ENCODE assay signal across 8 cellular contexts in genomic region chr5:77168187-77168883, GRCh38. TPM values are rescaled to one million over a fixed set of nuclear protein-coding genes. Genes with fewer than 3 reads are reported as not detected.
DNase-seq lines count a peak whose midpoint lies in the region; ATAC-seq and TF ChIP-seq lines count a peak whose summit lies in the region.

No MANE protein-coding gene starts in this region.

- DNase-seq in HFFc6 (peak; percentile 53), adrenal gland (peak; percentile 60 to 85 (median 77)), hepatic stellate cell (ENCODE audit: low spot score) (peak; percentile 26), stomach (peak; percentile 80), NCI-H1417 treated with DMSO at 0.1 percent for 48 hours (lab: John Stamatoyannopoulos, UW) (no peak)

- H3K27ac Mint-ChIP-seq in HFFc6: peak overlapping the region; percentile 90

- no peak for TF ChIP-seq EP300 in stomach (IDR thresholded peaks at IDR 0.05)

- H3K4me1 ChIP-seq in adrenal gland (replicated peaks in 1 of 2): peaks cover 0 to 12% of the 10 kb centered on the region in 2 donors
- H3K4me1 ChIP-seq in stomach: peaks cover 9 to 25% (median 18%) of the 10 kb centered on the region in 4 donors

- WGBS in adrenal gland, 4 donors: 35 to 44% (median 41%) methylated on average over 6 to 9 of the region's 9 CpGs
- WGBS in stomach, 5 donors: 25 to 39% (median 30%) methylated on average over 9 of the region's 9 CpGs

- no peak overlapping the region for H3K4me3 ChIP-seq in adrenal gland
- no peak overlapping the region for H3K4me3 ChIP-seq in stomach

- H3K36me3 Mint-ChIP-seq in HFFc6 (ENCODE audit: low read depth): no peaks in the 10 kb centered on the region

- intact Hi-C loops in adrenal gland (cut with DNase I) (no loop called here), stomach (cut with DNase I; ENCODE audit: low total_unique reads) (no loop called here)

- H3K27ac ChIP-seq in adrenal gland: peak overlapping the region in 2 of 5 donors; percentile 49 to 67
- peak overlapping the region in 3 of 5 donors; percentile 5 to 62 (median 50) for H3K27ac ChIP-seq in stomach

- no peaks in the 10 kb centered on the region for H3K9me3 Mint-ChIP-seq in HFFc6

- H3K27me3 ChIP-seq in adrenal gland: no peaks in the 10 kb centered on the region
- no peaks in the 10 kb centered on the region for H3K27me3 ChIP-seq in stomach

- H3K27me3 Mint-ChIP-seq in HFFc6 (ENCODE audit: insufficient read depth): peaks cover 14% of the 10 kb centered on the region

- H3K4me3 Mint-ChIP-seq in HFFc6: peak overlapping the region; percentile 69

- no peaks in the 10 kb centered on the region for H3K9me3 ChIP-seq in adrenal gland (replicated peaks in 1 of 3)
- no peaks in the 10 kb centered on the region for H3K9me3 ChIP-seq in stomach

- TF ChIP-seq POLR2A in adrenal gland (IDR thresholded peaks at IDR 0.05): no peak
- no peak for TF ChIP-seq POLR2A in stomach (IDR thresholded peaks at IDR 0.05)

- no peaks in the 10 kb centered on the region for H3K36me3 ChIP-seq in adrenal gland (replicated peaks in 1 of 2)
- no peaks in the 10 kb centered on the region for H3K36me3 ChIP-seq in stomach

- H3K4me1 Mint-ChIP-seq in HFFc6 (ENCODE audit: low read depth): peaks cover 28% of the 10 kb centered on the region

- ATAC-seq in HG02588 (IDR thresholded peaks at IDR 0.05; ENCODE audit: unreplicated experiment) (no peak), GM21423 (IDR thresholded peaks at IDR 0.05; ENCODE audit: unreplicated experiment) (no peak), HG03045 (IDR thresholded peaks at IDR 0.05; ENCODE audit: unreplicated experiment) (no peak)

- TF ChIP-seq CTCF in HFFc6 (IDR thresholded peaks at IDR 0.05) (no peak), adrenal gland (IDR thresholded peaks at IDR 0.05) (no peak), stomach (IDR thresholded peaks at IDR 0.05) (no peak)

RNA-seq across cellular contexts. Expression of gene PDE8B, which starts 42.1 kb away (rescaled TPM):
- total RNA-seq in HFFc6 (2021; fragmentation: NEBNext Ultra II Directional; extraction: Animal tissue kit (Norgen Biotek cat#: 25700)): under 1 TPM in 1 of 6 experiments, not detected in 5; 0.14 TPM
- total RNA-seq in adrenal gland: 1 to 10 TPM; 1.1 to 6.8 (median 4.8) TPM
- 1 to 10 TPM; 1.9 to 5.9 (median 5.4) TPM for polyA plus RNA-seq in adrenal gland
- 100 to 1,000 TPM in 1 of 5 donors, 10 to 100 TPM in 1, 1 to 10 TPM in 2, not detected in 1; 3.5 to 243 (median 18.1) TPM for total RNA-seq in stomach
- polyA plus RNA-seq in stomach: 1 to 10 TPM in 2 of 3 donors, under 1 TPM in 1; 0.56 to 1.4 (median 1.3) TPM
